In genomic region chr13:30792257-30793000, GRCh38 we compare ENCODE assay signal across 1 cellular context.
A peak's percentile ranks its signal among the peaks of the same experiment; 100 is the strongest.
TF ChIP-seq lines count a peak whose summit lies in the region.

No MANE protein-coding gene starts in this region.

TF ChIP-seq in HEK293, 187 proteins besides CTCF, POLR2A, EP300 and RAD21 (continued from another document):
- TF ChIP-seq, protein P1, sequence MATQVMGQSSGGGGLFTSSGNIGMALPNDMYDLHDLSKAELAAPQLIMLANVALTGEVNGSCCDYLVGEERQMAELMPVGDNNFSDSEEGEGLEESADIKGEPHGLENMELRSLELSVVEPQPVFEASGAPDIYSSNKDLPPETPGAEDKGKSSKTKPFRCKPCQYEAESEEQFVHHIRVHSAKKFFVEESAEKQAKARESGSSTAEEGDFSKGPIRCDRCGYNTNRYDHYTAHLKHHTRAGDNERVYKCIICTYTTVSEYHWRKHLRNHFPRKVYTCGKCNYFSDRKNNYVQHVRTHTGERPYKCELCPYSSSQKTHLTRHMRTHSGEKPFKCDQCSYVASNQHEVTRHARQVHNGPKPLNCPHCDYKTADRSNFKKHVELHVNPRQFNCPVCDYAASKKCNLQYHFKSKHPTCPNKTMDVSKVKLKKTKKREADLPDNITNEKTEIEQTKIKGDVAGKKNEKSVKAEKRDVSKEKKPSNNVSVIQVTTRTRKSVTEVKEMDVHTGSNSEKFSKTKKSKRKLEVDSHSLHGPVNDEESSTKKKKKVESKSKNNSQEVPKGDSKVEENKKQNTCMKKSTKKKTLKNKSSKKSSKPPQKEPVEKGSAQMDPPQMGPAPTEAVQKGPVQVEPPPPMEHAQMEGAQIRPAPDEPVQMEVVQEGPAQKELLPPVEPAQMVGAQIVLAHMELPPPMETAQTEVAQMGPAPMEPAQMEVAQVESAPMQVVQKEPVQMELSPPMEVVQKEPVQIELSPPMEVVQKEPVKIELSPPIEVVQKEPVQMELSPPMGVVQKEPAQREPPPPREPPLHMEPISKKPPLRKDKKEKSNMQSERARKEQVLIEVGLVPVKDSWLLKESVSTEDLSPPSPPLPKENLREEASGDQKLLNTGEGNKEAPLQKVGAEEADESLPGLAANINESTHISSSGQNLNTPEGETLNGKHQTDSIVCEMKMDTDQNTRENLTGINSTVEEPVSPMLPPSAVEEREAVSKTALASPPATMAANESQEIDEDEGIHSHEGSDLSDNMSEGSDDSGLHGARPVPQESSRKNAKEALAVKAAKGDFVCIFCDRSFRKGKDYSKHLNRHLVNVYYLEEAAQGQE (tag by site-specific recombination; IDR thresholded peaks at IDR 0.05) = no peak
- no peak for TF ChIP-seq ZNF610 (tag by site-specific recombination; IDR thresholded peaks at IDR 0.05; ENCODE audit: borderline replicate concordance)
- TF ChIP-seq, protein P2, sequence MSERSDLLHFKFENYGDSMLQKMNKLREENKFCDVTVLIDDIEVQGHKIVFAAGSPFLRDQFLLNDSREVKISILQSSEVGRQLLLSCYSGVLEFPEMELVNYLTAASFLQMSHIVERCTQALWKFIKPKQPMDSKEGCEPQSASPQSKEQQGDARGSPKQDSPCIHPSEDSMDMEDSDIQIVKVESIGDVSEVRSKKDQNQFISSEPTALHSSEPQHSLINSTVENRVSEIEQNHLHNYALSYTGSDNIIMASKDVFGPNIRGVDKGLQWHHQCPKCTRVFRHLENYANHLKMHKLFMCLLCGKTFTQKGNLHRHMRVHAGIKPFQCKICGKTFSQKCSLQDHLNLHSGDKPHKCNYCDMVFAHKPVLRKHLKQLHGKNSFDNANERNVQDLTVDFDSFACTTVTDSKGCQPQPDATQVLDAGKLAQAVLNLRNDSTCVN (tag by site-specific recombination; optimal IDR thresholded peaks at IDR 0.05) = peak; percentile 45
- no peak for TF ChIP-seq SP3 (tag by site-specific recombination; IDR thresholded peaks at IDR 0.05)
- peak; percentile 92 for TF ChIP-seq ZIC2 (tag by site-specific recombination; IDR thresholded peaks at IDR 0.05)
- TF ChIP-seq ZBTB8A (tag by site-specific recombination; IDR thresholded peaks at IDR 0.05) = no peak
- TF ChIP-seq ZNF223 (tag by site-specific recombination; IDR thresholded peaks at IDR 0.05) = no peak
- TF ChIP-seq ZNF514 (tag by site-specific recombination; IDR thresholded peaks at IDR 0.05) = no peak
- no peak for TF ChIP-seq GLI4 (tag by site-specific recombination; IDR thresholded peaks at IDR 0.05)
- TF ChIP-seq, protein P3, sequence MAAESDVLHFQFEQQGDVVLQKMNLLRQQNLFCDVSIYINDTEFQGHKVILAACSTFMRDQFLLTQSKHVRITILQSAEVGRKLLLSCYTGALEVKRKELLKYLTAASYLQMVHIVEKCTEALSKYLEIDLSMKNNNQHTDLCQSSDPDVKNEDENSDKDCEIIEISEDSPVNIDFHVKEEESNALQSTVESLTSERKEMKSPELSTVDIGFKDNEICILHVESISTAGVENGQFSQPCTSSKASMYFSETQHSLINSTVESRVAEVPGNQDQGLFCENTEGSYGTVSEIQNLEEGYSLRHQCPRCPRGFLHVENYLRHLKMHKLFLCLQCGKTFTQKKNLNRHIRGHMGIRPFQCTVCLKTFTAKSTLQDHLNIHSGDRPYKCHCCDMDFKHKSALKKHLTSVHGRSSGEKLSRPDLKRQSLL (tag by site-specific recombination; IDR thresholded peaks at IDR 0.05) = no peak
- TF ChIP-seq BCL11B (tag by site-specific recombination; IDR thresholded peaks at IDR 0.05; ENCODE audit: low read depth) = no peak
